1 cellular context compared by ENCODE assay signal in genomic region chr7:104923010-104923421, GRCh38.
TF ChIP-seq lines count a peak whose summit lies in the region.

No MANE protein-coding gene starts in this region.

TF ChIP-seq in HepG2, 621 proteins besides CTCF, POLR2A, EP300 and RAD21 (continued from another document):
- TF ChIP-seq ZBTB46 (CRISPR knock-in tag; IDR thresholded peaks at IDR 0.05; ENCODE audit: borderline replicate concordance) (no peak), ZNF235 (CRISPR knock-in tag; IDR thresholded peaks at IDR 0.05; ENCODE audit: borderline replicate concordance) (no peak)
